In genomic region chr9:5574998-5575397, GRCh38 we compare ENCODE assay signal across 1 cellular context.
TF ChIP-seq lines count a peak whose summit lies in the region.

No MANE protein-coding gene starts in this region.

TF ChIP-seq in HepG2, 621 proteins besides CTCF, POLR2A, EP300 and RAD21:
- no peak for TF ChIP-seq ZHX2 (IDR thresholded peaks at IDR 0.05; ENCODE audit: low read depth)
- TF ChIP-seq ZHX2 (CRISPR knock-in tag; IDR thresholded peaks at IDR 0.05; ENCODE audit: borderline replicate concordance): no peak
- 0 out of 2 replicates have a peak, but pooled peaks have one; percentile 25 for TF ChIP-seq ZNF646 (CRISPR knock-in tag; IDR thresholded peaks at IDR 0.05)
